In the genomic region with DNA sequence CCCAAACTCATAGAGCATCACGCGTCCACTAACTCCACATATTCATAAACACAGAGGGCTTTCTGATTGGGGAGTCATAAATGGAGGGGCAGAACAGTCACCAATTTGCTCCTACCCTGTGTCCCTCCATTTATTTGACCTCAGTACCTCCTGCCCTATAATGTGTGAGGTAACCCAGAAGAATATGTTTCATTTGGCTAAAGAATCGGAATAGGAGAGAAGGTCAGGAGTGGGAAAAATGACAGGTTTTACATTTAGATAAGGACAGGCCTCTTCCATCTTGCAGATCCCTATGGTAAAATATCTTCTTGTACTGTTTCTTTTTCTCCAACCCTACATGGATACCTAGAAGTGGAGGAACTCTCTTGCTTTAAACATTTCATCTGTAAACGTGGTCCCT, we compare ENCODE assay signal across 29 cellular contexts.
"Had no signal": no experiment of that assay in that cellular context is flagged by ENCODE, and none has a peak within 500 bp of the region (broad histone marks: within the 10 kb centered on the region; RNA-seq: fewer than 3 reads in every experiment).

No MANE protein-coding gene starts in this region.

- H3K27me3 Mint-ChIP-seq: stimulated activated memory B cell treated with anti-CD40 and anti-IgM and Interleukin-4, amounts not matched to agents 10 μg/mL and 1 μg/mL and 100 μg/mL, for 72 hours; stimulated activated naive B cell treated with anti-CD40 and anti-IgM and Interleukin-4, amounts not matched to agents 10 μg/mL and 1 μg/mL and 100 μg/mL, for 72 hours; stimulated activated naive CD8-positive, alpha-beta T cell treated with anti-CD3 and anti-CD28 coated beads, Interleukin-15, amount 100 ng/mL, for 72 hours; stimulated activated naive CD8-positive, alpha-beta T cell treated with anti-CD3 and anti-CD28 coated beads, Interleukin-15, Interleukin-2, amounts not matched to agents 100 ng/mL and 50 ng/mL, for 24 hours; type B pancreatic cell had no signal

- H3K36me3 Mint-ChIP-seq: stimulated activated effector memory CD8-positive, alpha-beta T cell treated with anti-CD3 and anti-CD28 coated beads, Interleukin-12 subunit alpha, Interleukin-12 subunit beta, amount 100 ng/mL, for 72 hours; stimulated activated memory B cell treated with anti-CD40 and anti-IgM and Interleukin-4, amounts not matched to agents 10 μg/mL and 1 μg/mL and 100 μg/mL, for 72 hours; stimulated activated naive B cell treated with anti-CD40 and anti-IgM and Interleukin-4, amounts not matched to agents 10 μg/mL and 1 μg/mL and 100 μg/mL, for 72 hours; type B pancreatic cell had no signal

- H3K9me3 Mint-ChIP-seq: stimulated activated memory B cell treated with anti-CD40 and anti-IgM and Interleukin-4, amounts not matched to agents 10 μg/mL and 1 μg/mL and 100 μg/mL, for 72 hours; stimulated activated naive B cell treated with anti-CD40 and anti-IgM and Interleukin-4, amounts not matched to agents 10 μg/mL and 1 μg/mL and 100 μg/mL, for 72 hours; stimulated activated naive CD8-positive, alpha-beta T cell treated with anti-CD3 and anti-CD28 coated beads, Interleukin-15, Interleukin-2, amounts not matched to agents 100 ng/mL and 50 ng/mL, for 24 hours; type B pancreatic cell had no signal

- H3K4me3 ChIP-seq: stomach, suprapubic skin, testis, thoracic aorta, thyroid gland, tibial artery, tibial nerve, transverse colon, upper lobe of left lung, upper lobe of right lung, uterus, vagina had no signal

- ATAC-seq: stimulated activated effector memory CD8-positive, alpha-beta T cell treated with anti-CD3 and anti-CD28 coated beads, Interleukin-12 subunit alpha, Interleukin-12 subunit beta, amount 100 ng/mL, for 72 hours; stimulated activated memory B cell treated with anti-CD40 and anti-IgM and Interleukin-4, amounts not matched to agents 10 μg/mL and 1 μg/mL and 100 μg/mL, for 72 hours; stimulated activated naive B cell treated with anti-CD40 and anti-IgM and Interleukin-4, amounts not matched to agents 10 μg/mL and 1 μg/mL and 100 μg/mL, for 72 hours; stimulated activated naive CD8-positive, alpha-beta T cell treated with anti-CD3 and anti-CD28 coated beads, Interleukin-15, amount 100 ng/mL, for 72 hours; stimulated activated naive CD8-positive, alpha-beta T cell treated with anti-CD3 and anti-CD28 coated beads, Interleukin-15, Interleukin-2, amounts not matched to agents 100 U/mL and 50 U/mL, for 24 hours; upper lobe of right lung had no signal

- FAIRE-seq: urothelium cell line had no signal

- H3K27ac Mint-ChIP-seq: stimulated activated effector memory CD8-positive, alpha-beta T cell treated with anti-CD3 and anti-CD28 coated beads, Interleukin-12 subunit alpha, Interleukin-12 subunit beta, amount 100 ng/mL, for 72 hours; stimulated activated memory B cell treated with anti-CD40 and anti-IgM and Interleukin-4, amounts not matched to agents 10 μg/mL and 1 μg/mL and 100 μg/mL, for 72 hours; stimulated activated naive B cell treated with anti-CD40 and anti-IgM and Interleukin-4, amounts not matched to agents 10 μg/mL and 1 μg/mL and 100 μg/mL, for 72 hours; stimulated activated naive CD8-positive, alpha-beta T cell treated with anti-CD3 and anti-CD28 coated beads, Interleukin-15, amount 100 ng/mL, for 72 hours; stimulated activated naive CD8-positive, alpha-beta T cell treated with anti-CD3 and anti-CD28 coated beads, Interleukin-15, Interleukin-2, amounts not matched to agents 100 ng/mL and 50 ng/mL, for 24 hours; type B pancreatic cell had no signal

- H3K36me3 ChIP-seq: stomach, suprapubic skin, thoracic aorta, thyroid gland, tibial artery, tibial nerve, transverse colon, upper lobe of left lung, upper lobe of right lung, uterus, vagina had no signal

- H3K27ac ChIP-seq: stomach, suprapubic skin, testis, thoracic aorta, thyroid gland, tibial artery, tibial nerve, transverse colon, upper lobe of left lung, upper lobe of right lung, uterus, vagina had no signal

- H3K9me3 ChIP-seq: stomach, suprapubic skin, testis, thoracic aorta, thyroid gland, tibial artery, tibial nerve, transverse colon, upper lobe of left lung, upper lobe of right lung, uterus, vagina had no signal

- H3K4me3 Mint-ChIP-seq: stimulated activated effector memory CD8-positive, alpha-beta T cell treated with anti-CD3 and anti-CD28 coated beads, Interleukin-12 subunit alpha, Interleukin-12 subunit beta, amount 100 ng/mL, for 72 hours; stimulated activated memory B cell treated with anti-CD40 and anti-IgM and Interleukin-4, amounts not matched to agents 10 μg/mL and 1 μg/mL and 100 μg/mL, for 72 hours; stimulated activated naive B cell treated with anti-CD40 and anti-IgM and Interleukin-4, amounts not matched to agents 10 μg/mL and 1 μg/mL and 100 μg/mL, for 72 hours; stimulated activated naive CD8-positive, alpha-beta T cell treated with anti-CD3 and anti-CD28 coated beads, Interleukin-15, amount 100 ng/mL, for 72 hours; stimulated activated naive CD8-positive, alpha-beta T cell treated with anti-CD3 and anti-CD28 coated beads, Interleukin-15, Interleukin-2, amounts not matched to agents 100 ng/mL and 50 ng/mL, for 24 hours; type B pancreatic cell had no signal

- H3K4me1 ChIP-seq: stomach, suprapubic skin, thyroid gland, tibial artery, transverse colon, upper lobe of left lung, upper lobe of right lung, uterus had no signal

- H3K27me3 ChIP-seq: stomach, suprapubic skin, testis, thyroid gland, tibial artery, tibial nerve, transverse colon, upper lobe of left lung, upper lobe of right lung, uterus, vagina had no signal

- DNase-seq: stimulated activated CD4-positive, alpha-beta T cell treated with anti-CD3 and anti-CD28 coated beads, Interleukin-2, amount 100 ng/mL, for 48 hours; stimulated activated CD4-positive, alpha-beta T cell treated with anti-CD3 and anti-CD28 coated beads, Interleukin-4, amount 100 ng/mL, for 1 hour; stimulated activated CD4-positive, alpha-beta T cell treated with anti-CD3 and anti-CD28 coated beads, Interleukin-4, amount 100 ng/mL, for 24 hours; stimulated activated CD4-positive, alpha-beta T cell treated with anti-CD3 and anti-CD28 coated beads, Interleukin-4, amount 100 ng/mL, for 4 hours; stimulated activated CD8-positive, alpha-beta memory T cell treated with anti-CD3 and anti-CD28 coated beads, Interleukin-4, amount 100 ng/mL, for 48 hours; stimulated activated naive B cell treated with anti-CD40 and anti-IgM and Interleukin-4, amounts not matched to agents 10 μg/mL and 1 μg/mL and 100 μg/mL, for 72 hours; stimulated activated naive CD4-positive, alpha-beta T cell; stimulated activated naive CD4-positive, alpha-beta T cell treated with Interleukin-2 at 50 U/mL for 16 hours; stimulated activated naive CD8-positive, alpha-beta T cell treated with anti-CD3 and anti-CD28 coated beads, Interleukin-15, amount 100 ng/mL, for 72 hours; stimulated activated naive CD8-positive, alpha-beta T cell treated with anti-CD3 and anti-CD28 coated beads, Interleukin-15, Interleukin-2, amounts not matched to agents 100 U/mL and 50 U/mL, for 24 hours; stomach; substantia nigra; testis; thyroid gland; tibial artery; transverse colon; trophoblast cell; upper lobe of left lung; upper lobe of right lung; uterus had no signal

- H3K4me1 Mint-ChIP-seq: stimulated activated effector memory CD8-positive, alpha-beta T cell treated with anti-CD3 and anti-CD28 coated beads, Interleukin-12 subunit alpha, Interleukin-12 subunit beta, amount 100 ng/mL, for 72 hours; stimulated activated memory B cell treated with anti-CD40 and anti-IgM and Interleukin-4, amounts not matched to agents 10 μg/mL and 1 μg/mL and 100 μg/mL, for 72 hours; stimulated activated naive B cell treated with anti-CD40 and anti-IgM and Interleukin-4, amounts not matched to agents 10 μg/mL and 1 μg/mL and 100 μg/mL, for 72 hours; stimulated activated naive CD8-positive, alpha-beta T cell treated with anti-CD3 and anti-CD28 coated beads, Interleukin-15, amount 100 ng/mL, for 72 hours had no signal
